ENCODE assay signal across 8 cellular contexts in the genomic region with DNA sequence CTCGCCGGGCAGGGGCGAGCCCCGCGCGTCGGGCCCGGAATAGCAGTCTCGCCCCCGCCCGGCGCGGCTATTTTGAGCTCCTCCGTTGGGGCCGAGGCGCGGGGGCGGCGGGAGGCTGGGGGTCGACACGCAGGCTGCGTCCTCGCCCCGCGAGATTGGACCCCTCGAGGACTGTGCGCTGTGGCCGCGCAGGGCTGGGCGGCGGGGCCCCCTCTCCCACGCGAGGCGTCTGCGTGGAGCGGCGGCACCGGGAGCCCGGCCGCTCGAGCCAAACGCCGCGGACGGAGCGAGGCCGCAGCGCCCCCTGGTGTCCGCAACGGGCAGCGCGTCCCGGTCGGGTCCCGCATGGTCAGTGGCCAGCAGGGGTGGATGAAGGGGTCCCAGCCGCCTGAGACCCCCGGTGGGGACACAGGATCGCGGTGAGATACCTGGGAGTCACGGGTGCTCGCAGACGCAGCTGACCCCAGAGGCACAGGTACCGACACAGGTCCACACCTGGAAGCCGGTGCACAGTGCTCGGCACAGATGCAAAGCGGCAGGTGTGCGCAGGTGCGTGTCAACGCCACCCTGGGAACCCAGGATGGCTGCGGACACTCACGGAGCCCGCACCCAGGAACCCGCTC. TPM values are rescaled to one million over a fixed set of nuclear protein-coding genes. Genes with fewer than 3 reads are reported as not detected.
A peak's percentile ranks its signal among the peaks of the same experiment; 100 is the strongest.
DNase-seq lines count a peak whose midpoint lies in the region; ATAC-seq, FAIRE-seq and TF ChIP-seq lines count a peak whose summit lies in the region.
"Had no signal": no experiment of that assay in that cellular context is flagged by ENCODE, and none has a peak within 500 bp of the region (broad histone marks: within the 10 kb centered on the region; RNA-seq: fewer than 3 reads in every experiment).

No MANE protein-coding gene starts in this region.

- POLR2A ChIA-PET in OCI-LY7 (lab: Charles Lee), result interaction anchor here (1.0 to 1.4 kb wide), 2 partner anchors 8 to 23 kb away, joined by 3 to 4 read pairs; partner anchors contain the start of gene FAM174C

- no peaks in the 10 kb centered on the region for H3K9me2 ChIP-seq in OCI-LY7 (ENCODE audit: insufficient read depth, low read length)

- no TSS peak for BruUV-seq in OCI-LY7 (replicated peaks; lab: Mats Ljungman, UMichigan)

- intact Hi-C loops in OCI-LY7 (cut with micrococcal nuclease; ENCODE audit: unreplicated experiment), result loop anchor here (1.0 to 10.0 kb wide), 4 partner anchors 18 to 380 kb away; partner anchors contain the start of genes CNN2, RNU6-2 and TMEM259

- ATAC-seq in HG02885 (IDR thresholded peaks at IDR 0.05; ENCODE audit: poor library complexity, unreplicated experiment), result peak; percentile 19
- no peak for ATAC-seq in foreskin keratinocyte

- peaks cover 3% of the 10 kb centered on the region; the same call in 1 of the 2 replicates for H4K20me1 ChIP-seq in OCI-LY7 (ENCODE audit: insufficient read depth, low read length)

- DNase-seq in GM12892 (ENCODE audit: insufficient read length), result peak; percentile 63
- peak; percentile 71 for DNase-seq in OCI-LY7 (ENCODE audit: low spot score)
- DNase-seq in activated gamma-delta T cell (lab: John Stamatoyannopoulos, UW), result peak; percentile 55
- no peak for DNase-seq in foreskin keratinocyte
- DNase-seq in NCI-H2171 treated with DMSO at 0.1 percent for 48 hours (lab: John Stamatoyannopoulos, UW), result no peak

- H3K27ac ChIP-seq in OCI-LY7 (ENCODE audit: low read depth, low read length, poor library complexity, severe bottlenecking) (peak overlapping the region; percentile 93), foreskin keratinocyte (no peak overlapping the region), neutrophil (peak overlapping the region; percentile 90)

- H3K4me3 ChIP-seq in OCI-LY7 (ENCODE audit: low read depth, low read length, poor library complexity, severe bottlenecking) (peak overlapping the region; percentile 82), neutrophil (ENCODE audit: low read depth in 1 of 2, low read length in 1 of 2) (peak overlapping the region; percentile 78 to 87)

- H3K4me2 ChIP-seq in OCI-LY7 (ENCODE audit: low read length), result peak overlapping the region; percentile 97

- peaks cover 82% of the 10 kb centered on the region for H3K4me1 ChIP-seq in OCI-LY7 (ENCODE audit: insufficient read depth, low read length, poor library complexity, severe bottlenecking)
- peaks cover 12% of the 10 kb centered on the region for H3K4me1 ChIP-seq in foreskin keratinocyte
- H3K4me1 ChIP-seq in neutrophil (ENCODE audit: control insufficient read depth in 1 of 2, insufficient read depth in 1 of 2, low read depth in 1 of 2, low read length in 1 of 2), result peaks cover 80 to 88% of the 10 kb centered on the region in 2 experiments

- H3K36me3 ChIP-seq in OCI-LY7 (ENCODE audit: insufficient read depth, low read length), result peaks cover 30% of the 10 kb centered on the region
- H3K36me3 ChIP-seq in neutrophil, result peaks cover 16% of the 10 kb centered on the region

- FAIRE-seq in GM12892 (lab: Jason Lieb, UNC), result peak; percentile 81

- TF ChIP-seq CTCF in OCI-LY7 (conservative IDR thresholded peaks at IDR 0.05; ENCODE audit: low read length) (peak; percentile 93), foreskin keratinocyte (conservative IDR thresholded peaks at IDR 0.05) (peak; percentile 91), neutrophil (IDR thresholded peaks at IDR 0.05) (peak; percentile 98)

- H3K79me2 ChIP-seq in OCI-LY7 (ENCODE audit: insufficient read depth, low read depth, low read length), result peaks cover 39% of the 10 kb centered on the region

- H3K9me3 ChIP-seq in OCI-LY7 (ENCODE audit: low read length), result no peaks in the 10 kb centered on the region
- no peaks in the 10 kb centered on the region for H3K9me3 ChIP-seq in neutrophil

- no peak for TF ChIP-seq POLR2A in GM12892 (IDR thresholded peaks at IDR 0.05; ENCODE audit: low read depth, low read length)

- H2AFZ ChIP-seq in OCI-LY7 (ENCODE audit: low read length), result peak overlapping the region; percentile 32; the same call in 1 of the 2 replicates

- H3K27me3 ChIP-seq in foreskin keratinocyte (no peaks in the 10 kb centered on the region), neutrophil (peaks cover 8% of the 10 kb centered on the region)

- CTCF ChIA-PET in OCI-LY7 (lab: Charles Lee; ENCODE audit: unreplicated experiment), result interaction anchor here (0.6 to 1.7 kb wide), 2 partner anchors 15 to 23 kb away, joined by 3 to 24 read pairs; no protein-coding TSS in a partner anchor

RNA-seq across cellular contexts. Expression of gene CIRBP, which starts 2.2 kb away (rescaled TPM):
- polyA plus RNA-seq in GM12892 (2012; ENCODE audit: missing spikeins), result 276 TPM
- total RNA-seq in OCI-LY7 (2014; rRNA removed; shearing (Covaris generic)), result 278 and 287 TPM in 2 replicates
- 309 and 321 TPM in 2 replicates for total RNA-seq in OCI-LY7 (2022)
- total RNA-seq in foreskin keratinocyte, result 95.4 and 99.9 TPM in 2 replicates
- polyA plus RNA-seq in foreskin keratinocyte, result 128 and 129 TPM in 2 replicates

RNA-seq across cellular contexts. Expression of gene FAM174C, which starts 8.4 kb away (rescaled TPM):
- 20.2 TPM for polyA plus RNA-seq in GM12892 (2012; ENCODE audit: missing spikeins)
- total RNA-seq in OCI-LY7 (2014; rRNA removed; shearing (Covaris generic)), result 52.6 and 53.2 TPM in 2 replicates
- 79.8 and 81.5 TPM in 2 replicates for total RNA-seq in OCI-LY7 (2022)
- 48.1 and 50.9 TPM in 2 replicates for total RNA-seq in foreskin keratinocyte
- 79.6 and 91.6 TPM in 2 replicates for polyA plus RNA-seq in foreskin keratinocyte

RNA-seq across cellular contexts. Expression of gene MIDN, which starts 18.5 kb away (rescaled TPM):
- 8.9 TPM for polyA plus RNA-seq in GM12892 (2012; ENCODE audit: missing spikeins)
- 11.7 and 20.3 TPM in 2 replicates for total RNA-seq in OCI-LY7 (2014; rRNA removed; shearing (Covaris generic))
- total RNA-seq in OCI-LY7 (2022) (70.9 and 75.8 TPM in 2 replicates), foreskin keratinocyte (21.3 and 24.4 TPM in 2 replicates)
- polyA plus RNA-seq in foreskin keratinocyte, result 16.6 and 17.7 TPM in 2 replicates

RNA-seq across cellular contexts. Expression of gene EFNA2, which starts 18.7 kb away (rescaled TPM):
- polyA plus RNA-seq in GM12892 (2012; ENCODE audit: missing spikeins), result not detected
- not detected in 2 replicates for total RNA-seq in OCI-LY7 (2014; rRNA removed; shearing (Covaris generic))
- not detected in 2 replicates for total RNA-seq in OCI-LY7 (2022)
- total RNA-seq in foreskin keratinocyte, result not detected in 2 replicates
- not detected in 2 replicates for polyA plus RNA-seq in foreskin keratinocyte
- total RNA-seq: lower leg skin had no signal

RNA-seq across cellular contexts. Expression of gene ATP5F1D, which starts 25.4 kb away (rescaled TPM):
- polyA plus RNA-seq in GM12892 (2012; ENCODE audit: missing spikeins), result 63.3 TPM
- total RNA-seq in OCI-LY7 (2014; rRNA removed; shearing (Covaris generic)), result 51.8 and 82.1 TPM in 2 replicates
- 207 and 266 TPM in 2 replicates for total RNA-seq in OCI-LY7 (2022)
- 133 and 135 TPM in 2 replicates for total RNA-seq in foreskin keratinocyte
- 244 and 259 TPM in 2 replicates for polyA plus RNA-seq in foreskin keratinocyte

Comparison
In these comparisons a context has a peak if more than half of its experiments do, and no peak if none do; other contexts are left out.
1. DNase-seq: peak in GM12892 (single experiment), OCI-LY7 (single experiment) and activated gamma-delta T cell (single experiment); none in foreskin keratinocyte (0 of 2) and NCI-H2171 treated with DMSO at 0.1 percent for 48 hours (single experiment).
2. Peak in every context shown above with its lines, with median percentiles within 50 percentile points of each other: CTCF ChIP-seq.